16 cellular contexts compared by ENCODE assay signal in genomic region chrX:54481751-54482150, GRCh38. TPM values are rescaled to one million over a fixed set of nuclear protein-coding genes. Genes with fewer than 3 reads are reported as not detected.
DNase-seq lines count a peak whose midpoint lies in the region; ATAC-seq and TF ChIP-seq lines count a peak whose summit lies in the region.
"Had no signal": no experiment of that assay in that cellular context is flagged by ENCODE, and none has a peak within 500 bp of the region (broad histone marks: within the 10 kb centered on the region; RNA-seq: fewer than 3 reads in every experiment).

No MANE protein-coding gene starts in this region.

- ATAC-seq in left cardiac atrium (no peak), GM18498 (IDR thresholded peaks at IDR 0.05; ENCODE audit: unreplicated experiment) (no peak)

- no peaks in the 10 kb centered on the region for H3K9me3 Mint-ChIP-seq in chondrocyte (ENCODE audit: low read depth)

- H3K9me3 ChIP-seq in left ventricle myocardium inferior (replicated peaks) (no peaks in the 10 kb centered on the region), uterus (no peaks in the 10 kb centered on the region)
- H3K9me3 ChIP-seq: breast epithelium, SJSA1 had no signal

- no peaks in the 10 kb centered on the region for H3K36me3 Mint-ChIP-seq in chondrocyte (ENCODE audit: low read depth)

- H3K4me3 ChIP-seq in left ventricle myocardium inferior (no peak overlapping the region), uterus (no peak overlapping the region)
- H3K4me3 ChIP-seq: breast epithelium, lung, SJSA1 had no signal

- TF ChIP-seq POLR2A in uterus (IDR thresholded peaks at IDR 0.05), result no peak

- peak overlapping the region; percentile 53 for H3K27ac Mint-ChIP-seq in chondrocyte (ENCODE audit: unreplicated experiment)

- no peaks in the 10 kb centered on the region for H3K27me3 ChIP-seq in left ventricle myocardium inferior (ENCODE audit: low read depth)
- H3K27me3 ChIP-seq in uterus, result no peaks in the 10 kb centered on the region
- H3K27me3 ChIP-seq: SJSA1 had no signal

- peaks cover 34% of the 10 kb centered on the region for H3K4me1 ChIP-seq in left ventricle myocardium inferior
- peaks cover 0 to 5% of the 10 kb centered on the region in 2 donors for H3K4me1 ChIP-seq in uterus
- H3K4me1 ChIP-seq: breast epithelium had no signal

- H3K27me3 Mint-ChIP-seq in chondrocyte (ENCODE audit: low read depth), result no peaks in the 10 kb centered on the region

- H3K4me3 Mint-ChIP-seq in chondrocyte (ENCODE audit: unreplicated experiment), result no peak overlapping the region

- intact Hi-C loops in left ventricle myocardium inferior (cut with micrococcal nuclease) (no loop called here), left cardiac atrium (cut with DNase I) (no loop called here), uterus (cut with DNase I; ENCODE audit: low total_unique reads) (no loop called here)

- H3K36me3 ChIP-seq in left ventricle myocardium inferior (no peaks in the 10 kb centered on the region), uterus (no peaks in the 10 kb centered on the region)
- H3K36me3 ChIP-seq: breast epithelium, SJSA1 had no signal

- no peak for TF ChIP-seq CTCF in left ventricle myocardium inferior (IDR thresholded peaks at IDR 0.05; ENCODE audit: borderline replicate concordance)
- TF ChIP-seq CTCF in chondrocyte (IDR thresholded peaks at IDR 0.05), result peak; percentile 30
- no peak for TF ChIP-seq CTCF in uterus (IDR thresholded peaks at IDR 0.05)

- DNase-seq in left ventricle myocardium inferior, result no peak
- DNase-seq in left cardiac atrium, result no peak
- no peak for DNase-seq in chondrocyte (ENCODE audit: low spot score)
- DNase-seq in left kidney (ENCODE audit: low read depth, low spot score), result peak; percentile 51
- no peak for DNase-seq in uterus
- no peak for DNase-seq in OCI-M1 (lab: John Stamatoyannopoulos, UW)
- DNase-seq in NCI-H510A (lab: John Stamatoyannopoulos, UW), result no peak
- DNase-seq: ACHN; activated CD8-positive, alpha-beta memory T cell treated with anti-CD3 and anti-CD28 coated beads for 24 hours; activated effector memory CD4-positive, alpha-beta T cell treated with anti-CD3 and anti-CD28 coated beads, Interleukin-2, amount 50 U/mL, for 16 hours; MM.1S; NCI-H2107 had no signal

- H3K4me1 Mint-ChIP-seq in chondrocyte (ENCODE audit: low read depth), result peaks cover 44% of the 10 kb centered on the region

- H3K27ac ChIP-seq in left ventricle myocardium inferior (replicated peaks), result peak overlapping the region; percentile 50
- peak overlapping the region; percentile 69 to 71 for H3K27ac ChIP-seq in uterus
- H3K27ac ChIP-seq: SJSA1 had no signal

RNA-seq across cellular contexts. Expression of gene FGD1, which starts 14.3 kb away (rescaled TPM):
- total RNA-seq in left ventricle myocardium inferior (8.6 TPM), left cardiac atrium (1 to 10 TPM; 4.6 to 5.3 TPM), chondrocyte (21.0 to 26.4 TPM (median 21.4 TPM) in 3 replicates), uterus (10 to 100 TPM in 2 of 4 donors, 1 to 10 TPM in 1, under 1 TPM in 1; 0.51 to 14.6 (median 9.0) TPM)

RNA-seq across cellular contexts. Expression of gene TSR2, which starts 41.5 kb away (rescaled TPM):
- total RNA-seq in left ventricle myocardium inferior (40.6 TPM), left cardiac atrium (10 to 100 TPM; 34.6 to 41.3 TPM), chondrocyte (21.5 to 30.0 TPM (median 23.8 TPM) in 3 replicates), uterus (10 to 100 TPM in 3 of 4 donors, 1 to 10 TPM in 1; 5.6 to 46.3 (median 14.6) TPM)

RNA-seq across cellular contexts. Expression of gene GNL3L, which starts 48.3 kb away (rescaled TPM):
- total RNA-seq in left ventricle myocardium inferior (32.6 TPM), left cardiac atrium (10 to 100 TPM; 20.5 to 26.4 TPM), chondrocyte (42.0 to 58.1 TPM (median 45.2 TPM) in 3 replicates), uterus (10 to 100 TPM in 3 of 4 donors, 1 to 10 TPM in 1; 8.5 to 39.6 (median 34.5) TPM)
